20 cellular contexts compared by ENCODE assay signal in the genomic region with DNA sequence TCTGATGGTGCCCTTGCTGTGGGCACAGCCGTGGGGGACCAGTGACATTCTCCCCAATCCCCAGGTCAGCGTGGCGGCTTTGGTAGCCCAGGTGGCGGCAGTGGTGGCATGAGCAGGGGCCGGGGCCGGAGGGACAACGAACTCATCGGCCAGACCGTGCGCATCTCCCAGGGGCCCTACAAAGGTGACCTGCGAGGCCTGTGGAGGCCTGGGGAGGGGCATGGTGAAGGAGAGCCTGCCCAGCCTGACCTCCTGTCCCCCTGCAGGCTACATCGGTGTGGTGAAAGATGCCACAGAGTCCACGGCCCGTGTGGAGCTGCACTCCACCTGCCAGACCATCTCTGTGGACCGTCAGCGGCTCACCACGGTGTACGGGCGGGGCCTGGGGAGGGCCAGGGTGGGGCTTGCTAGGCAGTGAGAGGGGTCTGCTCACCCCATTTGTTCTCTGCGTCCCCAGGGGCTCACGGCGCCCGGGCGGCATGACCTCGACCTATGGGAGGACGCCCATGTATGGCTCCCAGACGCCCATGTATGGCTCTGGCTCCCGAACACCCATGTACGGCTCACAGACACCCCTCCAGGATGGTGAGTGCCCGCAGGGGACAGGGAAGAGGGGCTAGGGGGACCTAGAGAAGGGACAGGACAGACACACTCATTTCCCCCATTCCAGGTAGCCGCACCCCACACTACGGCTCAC. TPM values are rescaled to one million over a fixed set of nuclear protein-coding genes. Genes with fewer than 3 reads are reported as not detected.
A peak's percentile ranks its signal among the peaks of the same experiment; 100 is the strongest.
DNase-seq lines count a peak whose midpoint lies in the region; ATAC-seq and TF ChIP-seq lines count a peak whose summit lies in the region.
"Had no signal": no experiment of that assay in that cellular context is flagged by ENCODE, and none has a peak within 500 bp of the region (broad histone marks: within the 10 kb centered on the region; RNA-seq: fewer than 3 reads in every experiment).

No MANE protein-coding gene starts in this region.

- H3K9me3 ChIP-seq in Panc1 (ENCODE audit: control insufficient read depth, insufficient read depth, low read depth, low read length) (no peaks in the 10 kb centered on the region), neuronal stem cell (replicated peaks in 1 of 2; ENCODE audit: control insufficient read depth in 2 of 2, insufficient read depth in 1 of 2, low read depth in 1 of 2, low read length in 2 of 2) (peaks cover 0 to 3% of the 10 kb centered on the region in 2 donors)

- BruUV-seq in Panc1 (replicated peaks; lab: Mats Ljungman, UMichigan): no TSS peak

- no peak overlapping the region for H3K4ac ChIP-seq in neuronal stem cell (ENCODE audit: low read length)

- H4K91ac ChIP-seq in neuronal stem cell (ENCODE audit: low read depth, low read length, poor library complexity): no peak overlapping the region

- intact Hi-C loops in Panc1 (cut with micrococcal nuclease; ENCODE audit: unreplicated experiment): loop anchor here (2.0 kb wide), 1 partner anchor 22 kb away; no protein-coding TSS in a partner anchor

- ATAC-seq in Panc1: peak; percentile 8
- no peak for ATAC-seq in GM21619 (IDR thresholded peaks at IDR 0.05; ENCODE audit: unreplicated experiment)

- no peak overlapping the region for H3K23ac ChIP-seq in neuronal stem cell (ENCODE audit: low read depth, low read length, poor library complexity)

- peak overlapping the region; percentile 65 for H4K8ac ChIP-seq in neuronal stem cell (ENCODE audit: low read depth, low read length)

- H3K4me1 ChIP-seq in Panc1 (ENCODE audit: control insufficient read depth, insufficient read depth, low read length) (no peaks in the 10 kb centered on the region), neuronal stem cell (ENCODE audit: control insufficient read depth in 2 of 2, insufficient read depth in 1 of 2, low read depth in 1 of 2, low read length in 2 of 2) (no peaks in the 10 kb centered on the region)

- DNase-seq in activated T-cell treated with anti-CD3 and anti-CD28 coated beads, Interleukin-2, amount 50 U/mL, for 24 hours: no peak
- DNase-seq in activated T-cell treated with anti-CD3 and anti-CD28 coated beads, Interleukin-2, amount 50 U/mL, for 1 hour: no peak
- no peak for DNase-seq in Panc1 (ENCODE audit: low read depth, low spot score)
- no peak for DNase-seq in neuronal stem cell (ENCODE audit: low spot score)
- no peak for DNase-seq in stimulated activated naive CD4-positive, alpha-beta T cell treated with Interleukin-2 at 50 U/mL for 16 hours (lab: John Stamatoyannopoulos, UW)
- DNase-seq: DMS79, H7, NCI-H1417 treated with DMSO at 0.1 percent for 48 hours, NCI-H1930, NCI-H226, NCI-H524, NCI-H82, OCI-M1, SIG-M5 had no signal

- H2AFZ ChIP-seq in neuronal stem cell (ENCODE audit: low read length): no peak overlapping the region

- H3K9me3 Mint-ChIP-seq in activated T-cell treated with anti-CD3 and anti-CD28 coated beads, Interleukin-2, amount 50 U/mL, for 24 hours: no peaks in the 10 kb centered on the region
- H3K9me3 Mint-ChIP-seq: CD14-positive monocyte had no signal

- H3K27me3 Mint-ChIP-seq in activated T-cell treated with anti-CD3 and anti-CD28 coated beads, Interleukin-2, amount 50 U/mL, for 24 hours: no peaks in the 10 kb centered on the region

- H3K4me3 ChIP-seq in Panc1 (ENCODE audit: low read depth in 2 of 2, low read length in 2 of 2): no peak overlapping the region
- peak overlapping the region in 1 of 2 donors; percentile 16 for H3K4me3 ChIP-seq in neuronal stem cell (ENCODE audit: low read length in 2 of 2)

- no peak overlapping the region for H3K14ac ChIP-seq in neuronal stem cell (ENCODE audit: low read length)

- no peak for TF ChIP-seq CTCF in Panc1 (IDR thresholded peaks at IDR 0.05)

- H3K27me3 ChIP-seq in Panc1 (ENCODE audit: control insufficient read depth, insufficient read depth, low read length) (no peaks in the 10 kb centered on the region), neuronal stem cell (ENCODE audit: control insufficient read depth in 3 of 3, insufficient read depth in 3 of 3, low read depth in 1 of 3, low read length in 3 of 3) (no peaks in the 10 kb centered on the region)

- POLR2A ChIA-PET in Panc1 (lab: Charles Lee): interaction anchor here (2.2 kb wide), 1 partner anchor 20 kb away, joined by 6 read pairs; no protein-coding TSS in a partner anchor

- H3K4me3 Mint-ChIP-seq in activated T-cell treated with anti-CD3 and anti-CD28 coated beads, Interleukin-2, amount 50 U/mL, for 24 hours: no peak overlapping the region
- H3K4me3 Mint-ChIP-seq: CD14-positive monocyte had no signal

- no peak overlapping the region for H2BK5ac ChIP-seq in neuronal stem cell (ENCODE audit: low read length)

- no peak overlapping the region for H2BK15ac ChIP-seq in neuronal stem cell (ENCODE audit: low read length)

- CTCF ChIA-PET in Panc1 (lab: Charles Lee): interaction anchor here (0.5 to 3.4 kb wide), 7 partner anchors 19 to 186 kb away, joined by 3 to 31 read pairs (median 5); partner anchors contain the start of gene RPS16

- H3K27ac Mint-ChIP-seq in activated T-cell treated with anti-CD3 and anti-CD28 coated beads, Interleukin-2, amount 50 U/mL, for 24 hours: peak overlapping the region; percentile 97

- no peak overlapping the region for H2BK120ac ChIP-seq in neuronal stem cell (ENCODE audit: low read depth, low read length)

- peaks cover 96% of the 10 kb centered on the region for H3K36me3 Mint-ChIP-seq in activated T-cell treated with anti-CD3 and anti-CD28 coated beads, Interleukin-2, amount 50 U/mL, for 24 hours (ENCODE audit: low read depth)

- in situ Hi-C loops in Panc1 (cut with HindIII; ENCODE audit: low pct_unique_long_range_greater_than_20kb, low sequenced_read_pairs): no loop called here

- peaks cover 4% of the 10 kb centered on the region for H3K79me1 ChIP-seq in neuronal stem cell (ENCODE audit: low read depth, low read length)

- H3K36me3 ChIP-seq in Panc1 (ENCODE audit: control insufficient read depth, insufficient read depth, low read length): peaks cover 88% of the 10 kb centered on the region
- H3K36me3 ChIP-seq in neuronal stem cell (replicated peaks in 1 of 2; ENCODE audit: control insufficient read depth in 2 of 2, insufficient read depth in 2 of 2, low read length in 2 of 2): peaks cover 74 to 90% of the 10 kb centered on the region in 2 donors

- no peak overlapping the region for H2AK5ac ChIP-seq in neuronal stem cell (ENCODE audit: low read depth, low read length)

- H3K27ac ChIP-seq in Panc1 (ENCODE audit: low read length) (no peak overlapping the region), neuronal stem cell (replicated peaks; ENCODE audit: low read length) (no peak overlapping the region)
- H3K27ac ChIP-seq: 22Rv1, KMS-11 had no signal

- H3K4me2 ChIP-seq in neuronal stem cell (ENCODE audit: insufficient read depth, low read length, poor library complexity, severe bottlenecking): no peak overlapping the region
- H3K4me2 ChIP-seq: KMS-11 had no signal

- H3K9ac ChIP-seq in neuronal stem cell (ENCODE audit: low read depth, low read length, poor library complexity): peak overlapping the region; percentile 70
- H3K9ac ChIP-seq: KMS-11 had no signal

- peaks cover 33% of the 10 kb centered on the region for H3K4me1 Mint-ChIP-seq in activated T-cell treated with anti-CD3 and anti-CD28 coated beads, Interleukin-2, amount 50 U/mL, for 24 hours (ENCODE audit: low read depth)
- H3K4me1 Mint-ChIP-seq: CD14-positive monocyte had no signal

- no CpG with 5 or more reads among the region's 32 CpGs for WGBS in neuronal stem cell (ENCODE audit: extremely low coverage in 2 of 2, insufficient read length in 2 of 2, insufficient replicate concordance in 1 of 2), 2 donors

- H3K18ac ChIP-seq in neuronal stem cell (ENCODE audit: low read length): no peak overlapping the region

- no peak overlapping the region for H2BK12ac ChIP-seq in neuronal stem cell (ENCODE audit: low read length)

RNA-seq across cellular contexts. Expression of gene TIMM50, which starts 7.7 kb away (rescaled TPM):
- 1,837 TPM for total RNA-seq in Panc1 (2021; ENCODE audit: unreplicated experiment)
- polyA plus RNA-seq in Panc1 (2012; ENCODE audit: insufficient read length): 1,800 TPM
- 67.0 TPM for polyA plus RNA-seq in neuronal stem cell (2013, experiment 1 of 2)
- 62.8 TPM for polyA plus RNA-seq in neuronal stem cell (2013, experiment 2 of 2)

RNA-seq across cellular contexts. Expression of gene DLL3, which starts 25.9 kb away (rescaled TPM):
- total RNA-seq in Panc1 (2021; ENCODE audit: unreplicated experiment): 76.9 TPM
- polyA plus RNA-seq in Panc1 (2012; ENCODE audit: insufficient read length): 106 TPM
- 4.0 TPM for polyA plus RNA-seq in neuronal stem cell (2013, experiment 1 of 2)
- polyA plus RNA-seq in neuronal stem cell (2013, experiment 2 of 2): 4.0 TPM
- polyA plus RNA-seq: CD14-positive monocyte had no signal

RNA-seq across cellular contexts. Expression of gene SUPT5H, which starts 27.5 kb away (rescaled TPM):
- 1,614 TPM for total RNA-seq in Panc1 (2021; ENCODE audit: unreplicated experiment)
- 1,718 TPM for polyA plus RNA-seq in Panc1 (2012; ENCODE audit: insufficient read length)
- 58.7 TPM for polyA plus RNA-seq in neuronal stem cell (2013, experiment 1 of 2)
- 54.7 TPM for polyA plus RNA-seq in neuronal stem cell (2013, experiment 2 of 2)

RNA-seq across cellular contexts. Expression of gene RPS16, which starts 37.1 kb away (rescaled TPM):
- total RNA-seq in Panc1 (2021; ENCODE audit: unreplicated experiment): 27,832 TPM
- polyA plus RNA-seq in Panc1 (2012; ENCODE audit: insufficient read length): 38,578 TPM
- 4,379 TPM for polyA plus RNA-seq in neuronal stem cell (2013, experiment 1 of 2)
- polyA plus RNA-seq in neuronal stem cell (2013, experiment 2 of 2): 4,439 TPM

RNA-seq across cellular contexts. Expression of gene SELENOV, which starts 42.0 kb away (rescaled TPM):
- 0.80 TPM for total RNA-seq in Panc1 (2021; ENCODE audit: unreplicated experiment)
- polyA plus RNA-seq in Panc1 (2012; ENCODE audit: insufficient read length): 0.65 TPM
- 4.2 TPM for polyA plus RNA-seq in neuronal stem cell (2013, experiment 1 of 2)
- 4.3 TPM for polyA plus RNA-seq in neuronal stem cell (2013, experiment 2 of 2)
- total RNA-seq: RPMI7951 had no signal
- polyA plus RNA-seq: AG04450, CD14-positive monocyte had no signal
